Comparison of ENCODE assay signal across 27 cellular contexts in the genomic region with DNA sequence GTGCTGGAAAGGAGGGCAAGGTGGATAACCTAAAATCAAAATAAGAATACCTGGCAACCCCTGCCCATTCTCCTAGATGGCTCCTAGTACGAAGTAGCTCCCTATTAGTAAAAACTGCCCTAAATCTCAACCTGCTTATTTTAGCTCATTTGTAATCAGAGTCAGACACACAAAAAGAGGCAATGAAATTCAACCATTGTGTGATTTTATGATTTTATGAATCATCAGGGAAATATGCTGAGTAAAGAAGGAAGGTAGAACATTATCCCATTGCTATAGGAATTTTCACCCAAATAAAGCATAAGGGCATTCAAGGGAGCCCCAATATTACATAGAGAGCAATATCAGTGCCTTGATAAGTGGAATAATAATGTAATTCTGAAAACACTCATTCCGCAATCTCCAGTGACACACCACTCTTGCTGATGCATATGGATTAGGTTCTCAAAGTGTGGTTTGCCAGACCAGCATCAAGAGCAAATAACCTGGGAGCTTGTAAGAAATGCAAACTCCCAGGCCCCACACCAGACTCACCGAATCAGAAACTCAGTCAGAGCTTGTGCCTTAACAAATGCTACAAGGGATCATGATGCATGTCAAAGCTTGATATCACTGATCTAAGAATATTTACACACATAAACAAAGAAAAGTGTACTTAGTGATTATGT.
DNase-seq lines count a peak whose midpoint lies in the region; ATAC-seq, FAIRE-seq and TF ChIP-seq lines count a peak whose summit lies in the region.
"Had no signal": no experiment of that assay in that cellular context is flagged by ENCODE, and none has a peak within 500 bp of the region (broad histone marks: within the 10 kb centered on the region; RNA-seq: fewer than 3 reads in every experiment).

No MANE protein-coding gene starts in this region.

- H3K4me3 ChIP-seq in RWPE2 (ENCODE audit: severe bottlenecking), result no peak overlapping the region
- no peak overlapping the region for H3K4me3 ChIP-seq in epithelial cell of esophagus (ENCODE audit: low read length)
- no peak overlapping the region for H3K4me3 ChIP-seq in osteoblast (ENCODE audit: insufficient read depth, low read length)
- H3K4me3 ChIP-seq: BLaER1, GM12878 had no signal

- H3K9me3 ChIP-seq in RWPE2 (ENCODE audit: severe bottlenecking) (no peaks in the 10 kb centered on the region), osteoblast (ENCODE audit: low read depth, low read length) (no peaks in the 10 kb centered on the region)
- H3K9me3 ChIP-seq: BE2C, BLaER1 had no signal

- no peaks in the 10 kb centered on the region for H3K36me3 ChIP-seq in RWPE2 (ENCODE audit: low read depth)
- no peaks in the 10 kb centered on the region for H3K36me3 ChIP-seq in osteoblast (ENCODE audit: insufficient read depth, low read length)
- H3K36me3 ChIP-seq: BE2C, BLaER1 had no signal

- H3K27me3 ChIP-seq in RWPE2 (ENCODE audit: insufficient read depth, poor library complexity, severe bottlenecking) (no peaks in the 10 kb centered on the region), osteoblast (ENCODE audit: insufficient read depth, low read length) (no peaks in the 10 kb centered on the region)
- H3K27me3 ChIP-seq: BE2C, BLaER1 had no signal

- H3K27ac ChIP-seq in RWPE2 (ENCODE audit: poor library complexity, severe bottlenecking) (no peak overlapping the region), osteoblast (ENCODE audit: low read depth, low read length) (no peak overlapping the region)
- H3K27ac ChIP-seq: BLaER1 had no signal

- no peak overlapping the region for H2AFZ ChIP-seq in osteoblast (ENCODE audit: low read length)

- FAIRE-seq in GM19239 (lab: Jason Lieb, UNC), result no peak
- FAIRE-seq: A204.1, GM12878, GM12892, GM18507 had no signal

- TF ChIP-seq CTCF in RWPE2 (IDR thresholded peaks at IDR 0.05; ENCODE audit: poor library complexity, severe bottlenecking) (no peak), epithelial cell of esophagus (IDR thresholded peaks at IDR 0.05; ENCODE audit: insufficient read depth, low read depth, low read length, missing control alignments) (no peak), osteoblast (IDR thresholded peaks at IDR 0.05; ENCODE audit: extremely low read depth, low read depth, low read length) (no peak)

- peaks cover 3% of the 10 kb centered on the region for H3K4me1 ChIP-seq in RWPE2 (ENCODE audit: insufficient read depth, poor library complexity, severe bottlenecking)
- H3K4me1 ChIP-seq in osteoblast (ENCODE audit: insufficient read depth, low read length), result no peaks in the 10 kb centered on the region
- H3K4me1 ChIP-seq: BE2C, BLaER1 had no signal

- H4K20me1 ChIP-seq in osteoblast (ENCODE audit: insufficient read depth, low read length), result no peaks in the 10 kb centered on the region
- H4K20me1 ChIP-seq: BLaER1 had no signal

- no peak overlapping the region for H3K4me2 ChIP-seq in osteoblast (ENCODE audit: insufficient read depth, low read length)
- H3K4me2 ChIP-seq: BLaER1 had no signal

- ATAC-seq in RWPE2 (ENCODE audit: low read depth) (peak; percentile 71), GM18861 (IDR thresholded peaks at IDR 0.05; ENCODE audit: unreplicated experiment) (no peak), HG02798 (IDR thresholded peaks at IDR 0.05; ENCODE audit: poor library complexity, unreplicated experiment) (no peak)
- ATAC-seq: GM12878 had no signal

- H3K79me2 ChIP-seq in osteoblast (ENCODE audit: insufficient read depth, low read length), result no peaks in the 10 kb centered on the region

- DNase-seq in RWPE2 (ENCODE audit: low spot score) (no peak), epithelial cell of esophagus (ENCODE audit: low read depth) (peak; percentile 18), osteoblast (ENCODE audit: insufficient read length, low spot score, missing footprints) (peak; percentile 84), GM19239 (ENCODE audit: insufficient read length, low spot score) (no peak), HuH-7.5 (ENCODE audit: low spot score) (no peak)
- DNase-seq: 8988T; ACHN; BE2C; C1 segment of cervical spinal cord; CD4-positive, alpha-beta memory T cell; CD4-positive, CD25-positive, alpha-beta regulatory T cell; CD8-positive, alpha-beta memory T cell; COR-L47; DMS 273 treated with DMSO at 0.1 percent for 48 hours; DMS153; DMS53; DMS79; DND-41; EL; GDM1 had no signal

Comparison
In these comparisons a context has a peak if more than half of its experiments do, and no peak if none do; other contexts are left out.
1. DNase-seq: peak in epithelial cell of esophagus (single experiment) and osteoblast (single experiment); none in RWPE2 (single experiment), GM19239 (single experiment) and HuH-7.5 (single experiment).